Comparison of ENCODE assay signal across 1 cellular context in the genomic region with DNA sequence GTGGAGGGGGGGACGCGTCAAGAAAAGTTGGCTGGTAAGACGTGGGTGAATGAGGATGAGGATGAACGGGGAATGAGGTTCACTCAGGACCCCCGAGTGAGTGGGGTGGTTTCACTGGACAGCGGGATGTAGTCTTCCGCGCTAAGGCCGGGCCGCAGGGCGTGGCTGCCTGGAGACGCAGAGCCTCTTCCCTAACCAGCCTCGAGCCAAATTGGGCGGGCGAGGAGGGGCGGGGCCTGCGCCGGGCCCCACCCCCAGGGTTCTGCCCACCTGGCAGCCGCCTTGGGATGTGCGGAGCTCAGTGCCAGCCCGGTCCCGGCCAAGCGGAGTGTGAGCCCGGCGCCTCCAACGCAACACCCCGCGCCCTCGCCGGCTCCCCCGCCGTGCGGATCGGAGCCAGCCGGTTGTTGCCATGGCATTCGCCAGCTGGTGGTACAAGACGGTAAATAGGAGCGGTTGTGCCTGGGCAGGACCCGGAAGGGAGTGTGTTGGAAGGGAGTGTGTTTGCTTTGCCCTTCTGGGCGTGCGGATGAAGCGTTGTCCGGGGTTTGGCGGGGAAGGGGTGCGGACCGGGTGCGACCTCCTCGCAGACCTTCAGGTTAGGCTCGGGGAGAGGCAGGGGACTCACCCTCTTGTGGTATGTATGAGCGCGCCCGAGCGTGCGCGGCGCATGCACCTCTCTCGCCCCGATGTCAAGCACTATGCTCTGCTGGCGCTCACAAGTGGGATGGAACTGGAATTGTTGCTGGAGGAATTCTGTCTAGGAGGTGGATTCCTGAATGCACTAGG.
A peak's percentile ranks its signal among the peaks of the same experiment; 100 is the strongest.
TF ChIP-seq lines count a peak whose summit lies in the region.

No MANE protein-coding gene starts in this region.

TF ChIP-seq in HCT116, 20 proteins besides CTCF, POLR2A, EP300 and RAD21 (continued from another document):
- TF ChIP-seq, protein P1, sequence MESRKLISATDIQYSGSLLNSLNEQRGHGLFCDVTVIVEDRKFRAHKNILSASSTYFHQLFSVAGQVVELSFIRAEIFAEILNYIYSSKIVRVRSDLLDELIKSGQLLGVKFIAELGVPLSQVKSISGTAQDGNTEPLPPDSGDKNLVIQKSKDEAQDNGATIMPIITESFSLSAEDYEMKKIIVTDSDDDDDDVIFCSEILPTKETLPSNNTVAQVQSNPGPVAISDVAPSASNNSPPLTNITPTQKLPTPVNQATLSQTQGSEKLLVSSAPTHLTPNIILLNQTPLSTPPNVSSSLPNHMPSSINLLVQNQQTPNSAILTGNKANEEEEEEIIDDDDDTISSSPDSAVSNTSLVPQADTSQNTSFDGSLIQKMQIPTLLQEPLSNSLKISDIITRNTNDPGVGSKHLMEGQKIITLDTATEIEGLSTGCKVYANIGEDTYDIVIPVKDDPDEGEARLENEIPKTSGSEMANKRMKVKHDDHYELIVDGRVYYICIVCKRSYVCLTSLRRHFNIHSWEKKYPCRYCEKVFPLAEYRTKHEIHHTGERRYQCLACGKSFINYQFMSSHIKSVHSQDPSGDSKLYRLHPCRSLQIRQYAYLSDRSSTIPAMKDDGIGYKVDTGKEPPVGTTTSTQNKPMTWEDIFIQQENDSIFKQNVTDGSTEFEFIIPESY (IDR thresholded peaks at IDR 0.05; ENCODE audit: extremely low read depth, insufficient replicate concordance, low read length) = no peak
- no peak for TF ChIP-seq JUND (IDR thresholded peaks at IDR 0.05)
- peak; percentile 80; the same call in 1 of the 2 replicates for TF ChIP-seq SRF (IDR thresholded peaks at IDR 0.05; ENCODE audit: low read depth)
- peak; percentile 62; the same call in 1 of the 2 replicates for TF ChIP-seq SIN3A (IDR thresholded peaks at IDR 0.05; ENCODE audit: low read depth)
- no peak for TF ChIP-seq EZH2 (IDR thresholded peaks at IDR 0.05)
- no peak for TF ChIP-seq CBX3 (IDR thresholded peaks at IDR 0.05; ENCODE audit: low read depth)
- peak; percentile 85 for TF ChIP-seq POLR2AphosphoS5 (IDR thresholded peaks at IDR 0.05; ENCODE audit: low read depth, low read length)
- TF ChIP-seq, protein P2, sequence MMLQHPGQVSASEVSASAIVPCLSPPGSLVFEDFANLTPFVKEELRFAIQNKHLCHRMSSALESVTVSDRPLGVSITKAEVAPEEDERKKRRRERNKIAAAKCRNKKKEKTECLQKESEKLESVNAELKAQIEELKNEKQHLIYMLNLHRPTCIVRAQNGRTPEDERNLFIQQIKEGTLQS (IDR thresholded peaks at IDR 0.05) = no peak
- no peak for TF ChIP-seq ELF1 (IDR thresholded peaks at IDR 0.05; ENCODE audit: borderline replicate concordance, low read depth)
- no peak for TF ChIP-seq YY1 (IDR thresholded peaks at IDR 0.05; ENCODE audit: extremely low read depth, insufficient replicate concordance, low read depth, low read length)
- TF ChIP-seq TCF7L2 (IDR thresholded peaks at IDR 0.05; ENCODE audit: borderline replicate concordance, extremely low read depth, insufficient read depth, insufficient read length) = no peak
- TF ChIP-seq EGR1 (IDR thresholded peaks at IDR 0.05; ENCODE audit: low read depth) = no peak
- peak; percentile 50; the same call in 1 of the 2 replicates for TF ChIP-seq SP1 (IDR thresholded peaks at IDR 0.05; ENCODE audit: low read depth)
